Comparison of ENCODE assay signal across 8 cellular contexts in genomic region chr19:19865750-19866598, GRCh38. TPM values are rescaled to one million over a fixed set of nuclear protein-coding genes. Genes with fewer than 3 reads are reported as not detected.
DNase-seq lines count a peak whose midpoint lies in the region; ATAC-seq, FAIRE-seq and TF ChIP-seq lines count a peak whose summit lies in the region.

ZNF253 (plus strand) TSS chr19:19865882; CDS start chr19:19865997, 115 bp downstream.

- peak within 1 kb of the TSS; percentile 98 for H3K27ac Mint-ChIP-seq in T-helper 1 cell treated with Interleukin-12 subunit alpha and Interleukin-12 subunit beta and Interleukin-4 antibody, amounts not matched to agents 30 μg/mL and 1 μg/mL, for 36 hours
- H3K27ac Mint-ChIP-seq in progenitor cell of endocrine pancreas = peak within 1 kb of the TSS; percentile 100

- peak within 1 kb of the TSS; percentile 97 for H3K4me3 Mint-ChIP-seq in T-helper 1 cell treated with Interleukin-12 subunit alpha and Interleukin-12 subunit beta and Interleukin-4 antibody, amounts not matched to agents 30 μg/mL and 1 μg/mL, for 36 hours
- peak within 1 kb of the TSS; percentile 100 for H3K4me3 Mint-ChIP-seq in progenitor cell of endocrine pancreas (ENCODE audit: low read depth)

- no peak for TF ChIP-seq CTCF in progenitor cell of endocrine pancreas (IDR thresholded peaks at IDR 0.05; ENCODE audit: unreplicated experiment)

- peaks cover 35% of the 10 kb centered on the region for H3K9me3 Mint-ChIP-seq in T-helper 1 cell treated with Interleukin-12 subunit alpha and Interleukin-12 subunit beta and Interleukin-4 antibody, amounts not matched to agents 30 μg/mL and 1 μg/mL, for 36 hours
- H3K9me3 Mint-ChIP-seq in progenitor cell of endocrine pancreas (ENCODE audit: low read depth) = no peaks in the 10 kb centered on the region

- ATAC-seq in HG02840 (IDR thresholded peaks at IDR 0.05; ENCODE audit: low FRiP score, unreplicated experiment) (peak; percentile 97), left ventricle myocardium superior (peak; percentile 99)

- intact Hi-C loops in left ventricle myocardium superior (cut with micrococcal nuclease) = no loop called here

- peaks cover 12% of the 10 kb centered on the region for H3K4me1 Mint-ChIP-seq in T-helper 1 cell treated with Interleukin-12 subunit alpha and Interleukin-12 subunit beta and Interleukin-4 antibody, amounts not matched to agents 30 μg/mL and 1 μg/mL, for 36 hours (ENCODE audit: low read depth)
- H3K4me1 Mint-ChIP-seq in progenitor cell of endocrine pancreas (ENCODE audit: low read depth) = peaks cover 19% of the 10 kb centered on the region

- FAIRE-seq in GM12891 (lab: Jason Lieb, UNC) = peak; percentile 90

- TF ChIP-seq POLR2A in GM12891 (IDR thresholded peaks at IDR 0.05; ENCODE audit: low read depth, low read length) = peak; percentile 92

- H3K27me3 Mint-ChIP-seq in T-helper 1 cell treated with Interleukin-12 subunit alpha and Interleukin-12 subunit beta and Interleukin-4 antibody, amounts not matched to agents 30 μg/mL and 1 μg/mL, for 36 hours (ENCODE audit: low read depth) = no peaks in the 10 kb centered on the region
- no peaks in the 10 kb centered on the region for H3K27me3 Mint-ChIP-seq in progenitor cell of endocrine pancreas

- peaks cover 28% of the 10 kb centered on the region for H3K36me3 Mint-ChIP-seq in T-helper 1 cell treated with Interleukin-12 subunit alpha and Interleukin-12 subunit beta and Interleukin-4 antibody, amounts not matched to agents 30 μg/mL and 1 μg/mL, for 36 hours (ENCODE audit: low read depth)
- H3K36me3 Mint-ChIP-seq in progenitor cell of endocrine pancreas (ENCODE audit: insufficient read depth) = peaks cover 12% of the 10 kb centered on the region

- DNase-seq in GM12891 (ENCODE audit: insufficient read length, low spot score) = peak; percentile 72
- DNase-seq in NCI-H146 treated with DMSO at 0.1 percent for 48 hours (lab: John Stamatoyannopoulos, UW; ENCODE audit: unreplicated experiment) = peak; percentile 96
- peak; percentile 49 to 98 (median 94) for DNase-seq in amygdala (lab: John Stamatoyannopoulos, UW)
- DNase-seq in left ventricle myocardium superior = peak; percentile 98
- DNase-seq in progenitor cell of endocrine pancreas (ENCODE audit: low spot score, unreplicated experiment) = peak; percentile 92
- DNase-seq in ureter (ENCODE audit: low spot score) = peak; percentile 98

TF ChIP-seq in GM12891, 5 proteins besides CTCF, POLR2A, EP300 and RAD21:
- TF ChIP-seq PAX5 (IDR thresholded peaks at IDR 0.05; ENCODE audit: insufficient read depth, low read length, severe bottlenecking) (no peak), TAF1 (IDR thresholded peaks at IDR 0.05; ENCODE audit: low read depth, low read length) (peak; percentile 86; the same call in 1 of the 2 replicates), SPI1 (IDR thresholded peaks at IDR 0.05; ENCODE audit: low read depth, low read length) (no peak), POLR2AphosphoS5 (IDR thresholded peaks at IDR 0.05; ENCODE audit: low read depth, low read length) (peak; percentile 95), POU2F2 (IDR thresholded peaks at IDR 0.05; ENCODE audit: low read depth, low read length) (no peak)

RNA-seq across cellular contexts. Expression of gene ZNF253, which starts in this region (rescaled TPM):
- 3.3 TPM for polyA plus RNA-seq in GM12891 (2012; ENCODE audit: low read depth, missing spikeins)
- 9.6 TPM for total RNA-seq in left ventricle myocardium superior
- 50.0 and 59.4 TPM in 2 replicates for total RNA-seq in progenitor cell of endocrine pancreas
- total RNA-seq in ureter = 27.5 TPM

Comparison
In these comparisons a context has a peak if more than half of its experiments do, and no peak if none do; other contexts are left out.
1. Peak in every context shown above with its lines: DNase-seq and ATAC-seq.